12 cellular contexts compared by ENCODE assay signal in genomic region chr1:24283326-24284155, GRCh38. TPM values are rescaled to one million over a fixed set of nuclear protein-coding genes. Genes with fewer than 3 reads are reported as not detected.
DNase-seq lines count a peak whose midpoint lies in the region; ATAC-seq and TF ChIP-seq lines count a peak whose summit lies in the region.
"Had no signal": no experiment of that assay in that cellular context is flagged by ENCODE, and none has a peak within 500 bp of the region (broad histone marks: within the 10 kb centered on the region; RNA-seq: fewer than 3 reads in every experiment).

No MANE protein-coding gene starts in this region.

- no peaks in the 10 kb centered on the region for H4K20me1 ChIP-seq in PC-9 (ENCODE audit: insufficient read depth)
- H4K20me1 ChIP-seq in osteoblast (ENCODE audit: insufficient read depth, low read length) = no peaks in the 10 kb centered on the region

- peaks cover 38% of the 10 kb centered on the region for H3F3A ChIP-seq in PC-9 (ENCODE audit: insufficient read depth, low read depth)

- no peak overlapping the region for H3K4me3 ChIP-seq in PC-9
- H3K4me3 ChIP-seq in osteoblast (ENCODE audit: insufficient read depth, low read length) = no peak overlapping the region

- DNase-seq in ELR (ENCODE audit: low read depth) = peak; percentile 90
- DNase-seq in PC-9 = peak; percentile 54 to 90
- peak; percentile 79 for DNase-seq in dermis blood vessel endothelial cell
- DNase-seq in osteoblast (ENCODE audit: insufficient read length, low spot score, missing footprints) = peak; percentile 65
- no peak for DNase-seq in GM19238 (ENCODE audit: insufficient read length, low spot score)
- DNase-seq: DND-41, H7 had no signal

- ATAC-seq in GM21576 (IDR thresholded peaks at IDR 0.05; ENCODE audit: unreplicated experiment) (no peak), HG03457 (IDR thresholded peaks at IDR 0.05; ENCODE audit: unreplicated experiment) (no peak), HG02870 (IDR thresholded peaks at IDR 0.05; ENCODE audit: unreplicated experiment) (no peak)

- BruUV-seq in PC-9 (replicated peaks; lab: Mats Ljungman, UMichigan) = no TSS peak

- CTCF ChIA-PET in PC-9 (lab: Charles Lee) = interaction anchor here (0.8 to 0.9 kb wide), 2 partner anchors 80 to 82 kb away, joined by 3 to 13 read pairs; no protein-coding TSS in a partner anchor

- H2AFZ ChIP-seq in PC-9 (no peak overlapping the region), osteoblast (ENCODE audit: low read length) (no peak overlapping the region)

- peak overlapping the region; percentile 66 for H3K4me2 ChIP-seq in PC-9
- H3K4me2 ChIP-seq in osteoblast (ENCODE audit: insufficient read depth, low read length) = no peak overlapping the region

- H3K36me3 ChIP-seq in PC-9 (ENCODE audit: low read depth) (no peaks in the 10 kb centered on the region), osteoblast (ENCODE audit: insufficient read depth, low read length) (no peaks in the 10 kb centered on the region)

- no peaks in the 10 kb centered on the region for H3K9me2 ChIP-seq in PC-9 (ENCODE audit: insufficient read depth)

- H3K9me3 ChIP-seq in PC-9 (ENCODE audit: insufficient read depth, low read depth) = no peaks in the 10 kb centered on the region
- no peaks in the 10 kb centered on the region for H3K9me3 ChIP-seq in osteoblast (ENCODE audit: low read depth, low read length)

- intact Hi-C loops in PC-9 (cut with micrococcal nuclease; ENCODE audit: unreplicated experiment) = loop anchor here (1.0 to 2.0 kb wide), 2 partner anchors 17 to 35 kb away; partner anchors contain the start of gene GRHL3

- H3K27me3 ChIP-seq in PC-9 (ENCODE audit: insufficient read depth, low read depth) = no peaks in the 10 kb centered on the region
- H3K27me3 ChIP-seq in osteoblast (ENCODE audit: insufficient read depth, low read length) = peaks cover 25% of the 10 kb centered on the region

- peaks cover 59% of the 10 kb centered on the region for H3K4me1 ChIP-seq in PC-9 (replicated peaks; ENCODE audit: insufficient read depth)
- peaks cover 10% of the 10 kb centered on the region for H3K4me1 ChIP-seq in osteoblast (ENCODE audit: insufficient read depth, low read length)

- POLR2A ChIA-PET in PC-9 (lab: Charles Lee; ENCODE audit: unreplicated experiment) = interaction anchor here (0.6 to 1.0 kb wide), 4 partner anchors 17 to 80 kb away, joined by 3 to 17 read pairs (median 5); no protein-coding TSS in a partner anchor

- peak overlapping the region; percentile 94 for H3K27ac ChIP-seq in PC-9
- H3K27ac ChIP-seq in osteoblast (ENCODE audit: low read depth, low read length) = no peak overlapping the region
- H3K27ac ChIP-seq: HL-60 had no signal

- TF ChIP-seq CTCF in PC-9 (conservative IDR thresholded peaks at IDR 0.05) (no peak), osteoblast (IDR thresholded peaks at IDR 0.05; ENCODE audit: extremely low read depth, low read depth, low read length) (no peak)

- no peaks in the 10 kb centered on the region for H3K79me2 ChIP-seq in PC-9 (ENCODE audit: low read depth)
- no peaks in the 10 kb centered on the region for H3K79me2 ChIP-seq in osteoblast (ENCODE audit: insufficient read depth, low read length)

RNA-seq across cellular contexts. Expression of gene GRHL3, which starts 35.6 kb away (rescaled TPM):
- total RNA-seq in PC-9 (2021) (1.1 and 1.7 TPM in 2 replicates), dermis blood vessel endothelial cell (not detected in 2 replicates), osteoblast (not detected in 2 replicates)
- total RNA-seq: skeletal muscle tissue had no signal
